10 cellular contexts compared by ENCODE assay signal in the genomic region with DNA sequence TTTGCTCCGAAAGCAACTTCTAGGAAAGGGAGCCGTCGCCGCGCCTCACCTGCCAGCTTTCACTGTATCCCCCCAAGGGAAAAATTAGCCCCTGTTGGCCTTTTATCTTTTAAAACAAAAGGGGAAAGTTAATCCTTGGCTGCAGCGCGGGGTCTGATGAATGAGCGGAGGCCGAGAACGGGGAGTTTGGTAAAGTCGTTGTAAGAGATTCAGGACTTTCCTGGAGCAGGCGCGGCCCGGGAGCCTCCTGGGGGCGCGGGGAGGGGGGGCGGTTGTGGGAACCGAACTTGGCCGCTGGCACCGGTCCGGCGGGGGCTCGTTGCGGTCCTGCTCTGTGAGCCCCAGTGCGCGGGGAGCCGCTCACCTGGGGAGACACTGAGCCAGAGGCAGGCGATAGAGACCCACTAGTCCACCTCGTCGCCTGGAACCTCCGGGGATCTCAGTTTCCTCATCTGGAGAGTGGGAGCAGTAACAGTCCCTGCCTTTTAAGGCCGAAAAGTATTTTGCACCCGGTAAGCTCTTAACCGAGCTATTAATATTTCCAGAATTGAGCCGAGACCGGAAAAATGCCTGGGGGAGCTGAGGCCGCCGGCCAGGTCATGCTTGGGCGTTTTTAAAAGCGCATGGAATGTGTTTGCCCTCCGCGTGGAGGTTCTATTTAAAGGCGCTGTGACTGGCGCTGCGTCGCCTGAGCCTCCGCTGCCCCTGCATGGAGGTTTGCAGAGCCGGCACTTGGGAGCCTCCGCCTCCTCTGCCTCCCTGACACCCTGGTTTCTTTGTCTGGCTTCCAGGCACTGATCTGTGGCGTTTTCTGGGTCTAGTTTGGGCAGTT. TPM values are rescaled to one million over a fixed set of nuclear protein-coding genes. Genes with fewer than 3 reads are reported as not detected.
DNase-seq lines count a peak whose midpoint lies in the region; ATAC-seq, FAIRE-seq and TF ChIP-seq lines count a peak whose summit lies in the region.
"Had no signal": no experiment of that assay in that cellular context is flagged by ENCODE, and none has a peak within 500 bp of the region (broad histone marks: within the 10 kb centered on the region; RNA-seq: fewer than 3 reads in every experiment).

No MANE protein-coding gene starts in this region.

- DNase-seq in DMS 273 (lab: John Stamatoyannopoulos, UW; ENCODE audit: unreplicated experiment) (peak; percentile 47), DMS 273 treated with DMSO at 0.1 percent for 48 hours (lab: John Stamatoyannopoulos, UW) (no peak), K562 (ENCODE audit: extremely low read depth in 1 of 4, low spot score in 3 of 4) (peak in 1 of 4 experiments; percentile 11), kidney glomerular epithelial cell (lab: John Stamatoyannopoulos, UW) (peak; percentile 30), mucosa of descending colon (no peak)
- DNase-seq: NCI-H146 had no signal

- intact Hi-C loops in K562 (cut with micrococcal nuclease) = no loop called here
- intact Hi-C loops in mucosa of descending colon (cut with DNase I, micrococcal nuclease) = no loop called here

- H3K27me3 ChIP-seq in K562 (ENCODE audit: control insufficient read depth in 2 of 2, insufficient read depth in 2 of 2, low read length in 2 of 2) (peaks cover 0 to 3% of the 10 kb centered on the region in 2 experiments; a peak in 2 of 5 replicates), stomach smooth muscle (ENCODE audit: control insufficient read depth in 1 of 2, insufficient read depth in 2 of 2, low read length in 2 of 2) (peaks cover 20 to 33% of the 10 kb centered on the region in 2 donors)

- H3K9ac ChIP-seq in K562 (ENCODE audit: insufficient read depth in 1 of 2, low read depth in 2 of 2, low read length in 2 of 2) (no peak overlapping the region), stomach smooth muscle (ENCODE audit: low read length in 2 of 2) (no peak overlapping the region)

- 35% methylated on average over 32 of the region's 50 CpGs for WGBS in K562 (ENCODE audit: insufficient coverage, low coverage, missing lambda C conversion rate)

- H3K9me1 ChIP-seq in K562 (ENCODE audit: control insufficient read depth, insufficient read depth, low read length) = no peaks in the 10 kb centered on the region

- peak overlapping the region; percentile 18; the same call in 1 of the 2 replicates for H3K4me2 ChIP-seq in K562 (ENCODE audit: insufficient read depth, low read length)

- CTCF ChIA-PET in K562 (lab: Yijun Ruan, JAX; ENCODE audit: low intra/inter-chr PET ratio) = no interaction called here

- no peak for TF ChIP-seq EP300 in K562 (IDR thresholded peaks at IDR 0.05; ENCODE audit: low read length)

- in situ Hi-C loops in K562 (cut with MboI) = no loop called here

- BruUV-seq in K562 (replicated peaks; lab: Mats Ljungman, UMichigan) = TSS peak; percentile 47

- no peak overlapping the region for H2AFZ ChIP-seq in K562 (ENCODE audit: low read depth, low read length)

- H3K9me3 ChIP-seq in K562 (replicated peaks; ENCODE audit: control insufficient read depth, insufficient read depth, low read depth, low read length) (no peaks in the 10 kb centered on the region), stomach smooth muscle (ENCODE audit: control insufficient read depth in 2 of 2, low read length in 2 of 2) (no peaks in the 10 kb centered on the region), mucosa of descending colon (no peaks in the 10 kb centered on the region)

- POLR2A ChIA-PET in K562 (lab: Yijun Ruan, JAX) = interaction anchor here (1.4 kb wide), 1 partner anchor 102 kb away, joined by 3 read pairs; no protein-coding TSS in a partner anchor

- TF ChIP-seq RAD21 in K562 (CRISPR knock-in tag; conservative IDR thresholded peaks at IDR 0.05 in 1 of 2, IDR thresholded peaks at IDR 0.05 in 1 of 2) = no peak

- H3K4me3 ChIP-seq in K562 (peak overlapping the region; percentile 48), stomach smooth muscle (ENCODE audit: low read length in 2 of 2) (peak overlapping the region; percentile 43 to 72), mucosa of descending colon (no peak overlapping the region)

- H3K79me2 ChIP-seq in K562 (ENCODE audit: control insufficient read depth, insufficient read depth, low read length) = no peaks in the 10 kb centered on the region

- no peaks in the 10 kb centered on the region for H4K20me1 ChIP-seq in K562 (replicated peaks; ENCODE audit: control insufficient read depth, insufficient read depth, low read length)

- no peak for TF ChIP-seq POLR2A in K562 (conservative IDR thresholded peaks at IDR 0.05)

- H3K27ac ChIP-seq in K562 (ENCODE audit: extremely low read depth, low read depth, low read length) = no peak overlapping the region
- no peak overlapping the region for H3K27ac ChIP-seq in stomach smooth muscle (ENCODE audit: low read length)
- H3K27ac ChIP-seq: 22Rv1 had no signal

- no peak for TF ChIP-seq CTCF in K562 (IDR thresholded peaks at IDR 0.05 in 2 of 3, conservative IDR thresholded peaks at IDR 0.05 in 1 of 3; ENCODE audit: insufficient read depth in 2 of 3, low read depth in 1 of 3, low read length in 3 of 3)
- no peak for TF ChIP-seq CTCF in mucosa of descending colon (IDR thresholded peaks at IDR 0.05)

- FAIRE-seq in K562 (lab: Jason Lieb, UNC) = no peak

- ATAC-seq in K562 (no peak), GM18498 (IDR thresholded peaks at IDR 0.05; ENCODE audit: unreplicated experiment) (no peak), mucosa of descending colon (no peak), GM19328 (IDR thresholded peaks at IDR 0.05; ENCODE audit: unreplicated experiment) (no peak)

- H3K36me3 ChIP-seq in K562 (ENCODE audit: control insufficient read depth, insufficient read depth, low read length) (no peaks in the 10 kb centered on the region), stomach smooth muscle (ENCODE audit: control insufficient read depth in 2 of 2, insufficient read depth in 2 of 2, low read length in 2 of 2) (no peaks in the 10 kb centered on the region), mucosa of descending colon (ENCODE audit: low read depth) (no peaks in the 10 kb centered on the region)

- peaks cover 0 to 21% of the 10 kb centered on the region in 2 experiments; a peak in 3 of 5 replicates for H3K4me1 ChIP-seq in K562 (replicated peaks in 1 of 2; ENCODE audit: control insufficient read depth in 2 of 2, insufficient read depth in 2 of 2, low read length in 2 of 2)
- H3K4me1 ChIP-seq in stomach smooth muscle (ENCODE audit: control insufficient read depth, insufficient read depth, low read length) = peaks cover 15% of the 10 kb centered on the region
- H3K4me1 ChIP-seq in mucosa of descending colon (ENCODE audit: low read depth) = peaks cover 10% of the 10 kb centered on the region

TF ChIP-seq in K562, 482 proteins besides CTCF, POLR2A, EP300 and RAD21:
- TF ChIP-seq BCOR (IDR thresholded peaks at IDR 0.05) = 0 out of 2 replicates have a peak, but pooled peaks have one; percentile 15
- TF ChIP-seq, protein P1, sequence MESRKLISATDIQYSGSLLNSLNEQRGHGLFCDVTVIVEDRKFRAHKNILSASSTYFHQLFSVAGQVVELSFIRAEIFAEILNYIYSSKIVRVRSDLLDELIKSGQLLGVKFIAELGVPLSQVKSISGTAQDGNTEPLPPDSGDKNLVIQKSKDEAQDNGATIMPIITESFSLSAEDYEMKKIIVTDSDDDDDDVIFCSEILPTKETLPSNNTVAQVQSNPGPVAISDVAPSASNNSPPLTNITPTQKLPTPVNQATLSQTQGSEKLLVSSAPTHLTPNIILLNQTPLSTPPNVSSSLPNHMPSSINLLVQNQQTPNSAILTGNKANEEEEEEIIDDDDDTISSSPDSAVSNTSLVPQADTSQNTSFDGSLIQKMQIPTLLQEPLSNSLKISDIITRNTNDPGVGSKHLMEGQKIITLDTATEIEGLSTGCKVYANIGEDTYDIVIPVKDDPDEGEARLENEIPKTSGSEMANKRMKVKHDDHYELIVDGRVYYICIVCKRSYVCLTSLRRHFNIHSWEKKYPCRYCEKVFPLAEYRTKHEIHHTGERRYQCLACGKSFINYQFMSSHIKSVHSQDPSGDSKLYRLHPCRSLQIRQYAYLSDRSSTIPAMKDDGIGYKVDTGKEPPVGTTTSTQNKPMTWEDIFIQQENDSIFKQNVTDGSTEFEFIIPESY (CRISPR knock-in tag; IDR thresholded peaks at IDR 0.05) = peak; percentile 77
- no peak for TF ChIP-seq FOSL1 (tag; conservative IDR thresholded peaks at IDR 0.05)

RNA-seq across cellular contexts. Expression of gene EFHD1, which starts 1.1 kb away (rescaled TPM):
- total RNA-seq in K562 (2011; cell fraction: chromatin; rRNA removed; ENCODE audit: low replicate concordance) = 0.65 TPM in 1 of 2 replicates, not detected in the other
- 0.53 and 0.67 TPM in 2 replicates for total RNA-seq in K562 (2011; cell fraction: nucleolus; rRNA removed)
- total RNA-seq in K562 (2011; cell fraction: nucleoplasm; rRNA removed) = 0.37 and 0.46 TPM in 2 replicates
- total RNA-seq in K562 (2014; rRNA removed) (1.7 and 2.4 TPM in 2 replicates), K562 (2014; rRNA removed; fragmentation: Illumina TruSeq; extraction: Trizol) (1.7 and 2.0 TPM in 2 replicates), K562 (2015; rRNA removed; fragmentation: Illumina TruSeq; extraction: Trizol) (1.5 and 1.6 TPM in 2 replicates), K562 (2021) (5.1 and 5.2 TPM in 2 replicates), mucosa of descending colon (1 to 10 TPM; 2.2 to 4.8 (median 4.6) TPM)
- polyA plus RNA-seq in K562 (2011; rRNA removed) (1.2 TPM in 2 replicates), K562 (2014; fragmentation: Illumina TruSeq; extraction: Trizol) (5.9 and 9.1 TPM in 2 replicates), K562 (2014; fragmentation: Nextera tagmentation; extraction: Ambion mirVana) (1 to 10 TPM in 1 of 2 experiments, under 1 TPM in 1; 0.66 to 1.2 TPM), K562 (2014; rRNA removed) (2.8 and 3.1 TPM in 2 replicates)
- 1.4 and 2.0 TPM in 2 replicates for polyA plus RNA-seq in K562 (2011; cell fraction: cytosol; rRNA removed)
- polyA plus RNA-seq in K562 (2011; cell fraction: nucleus; rRNA removed) = 0.34 and 0.41 TPM in 2 replicates
- polyA plus RNA-seq in K562 (2012) = 5.0 and 20.1 TPM in 2 replicates
- polyA minus RNA-seq in K562 (2011; rRNA and poly(A)+ RNA removed) = 0.69 and 0.98 TPM in 2 replicates
- 0.57 TPM in 1 of 2 replicates, not detected in the other for polyA minus RNA-seq in K562 (2011; cell fraction: cytosol; rRNA and poly(A)+ RNA removed)
- not detected in 2 replicates for polyA minus RNA-seq in K562 (2011; cell fraction: nucleus; rRNA and poly(A)+ RNA removed)

Comparison
In these comparisons a context has a peak if more than half of its experiments do, and no peak if none do; other contexts are left out.
1. DNase-seq: peak in DMS 273 (single experiment) and kidney glomerular epithelial cell (single experiment); none in DMS 273 treated with DMSO at 0.1 percent for 48 hours (single experiment) and mucosa of descending colon (0 of 3).